Comparison of ENCODE assay signal across 19 cellular contexts in the genomic region with DNA sequence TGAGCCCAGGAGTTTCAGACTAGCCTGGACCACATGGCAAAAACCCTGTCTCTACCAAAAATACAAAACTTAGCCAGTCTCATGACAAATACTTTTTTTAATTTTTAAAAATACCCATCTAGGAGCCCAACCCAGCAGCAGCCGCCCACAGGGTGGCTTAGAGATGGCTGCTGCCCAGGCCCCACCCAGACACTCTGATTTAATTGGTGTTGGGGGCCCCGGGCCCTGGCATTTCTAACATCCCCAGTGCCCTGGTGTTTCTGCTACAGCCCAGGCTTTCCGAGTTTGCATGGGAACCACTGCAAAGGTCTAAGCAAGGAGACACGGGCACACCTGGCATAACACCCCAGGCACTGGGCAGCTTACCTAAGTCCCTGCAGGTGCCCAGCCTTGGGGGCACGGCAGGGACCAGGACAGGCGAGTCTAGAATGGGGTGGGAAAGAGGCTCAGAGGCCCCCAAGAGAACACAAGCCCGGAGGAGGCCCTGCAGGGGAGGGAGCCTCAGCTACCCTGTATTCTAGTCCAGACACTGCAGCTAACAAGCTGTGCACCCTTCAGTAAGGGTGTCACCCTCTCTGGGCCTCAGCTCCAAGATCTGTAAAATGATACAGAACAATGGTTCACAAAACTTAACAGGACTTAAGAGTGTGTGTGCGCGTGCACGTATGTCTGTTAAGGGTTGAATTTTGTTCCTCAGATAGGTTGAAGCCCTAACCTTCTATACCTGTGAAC. TPM values are rescaled to one million over a fixed set of nuclear protein-coding genes. Genes with fewer than 3 reads are reported as not detected.
A peak's percentile ranks its signal among the peaks of the same experiment; 100 is the strongest.
DNase-seq lines count a peak whose midpoint lies in the region; ATAC-seq, FAIRE-seq and TF ChIP-seq lines count a peak whose summit lies in the region.
"Had no signal": no experiment of that assay in that cellular context is flagged by ENCODE, and none has a peak within 500 bp of the region (broad histone marks: within the 10 kb centered on the region; RNA-seq: fewer than 3 reads in every experiment).

No MANE protein-coding gene starts in this region.

- WGBS in K562 (ENCODE audit: insufficient coverage, low coverage, missing lambda C conversion rate), result 6% methylated on average over 9 of the region's 10 CpGs
- WGBS in neuronal stem cell (ENCODE audit: extremely low coverage in 2 of 2, insufficient read length in 2 of 2, insufficient replicate concordance in 1 of 2), 2 donors, result no CpG with 5 or more reads among the region's 10 CpGs
- WGBS in aorta, 2 donors, result 90 to 91% methylated on average over 10 of the region's 10 CpGs

- H4K8ac ChIP-seq in neuronal stem cell (ENCODE audit: low read depth, low read length), result no peak overlapping the region

- H3K9me3 ChIP-seq in left ventricle myocardium inferior (replicated peaks), result no peaks in the 10 kb centered on the region
- no peaks in the 10 kb centered on the region for H3K9me3 ChIP-seq in K562 (replicated peaks; ENCODE audit: control insufficient read depth, insufficient read depth, low read depth, low read length)
- no peaks in the 10 kb centered on the region for H3K9me3 ChIP-seq in neuronal stem cell (replicated peaks in 1 of 2; ENCODE audit: control insufficient read depth in 2 of 2, insufficient read depth in 1 of 2, low read depth in 1 of 2, low read length in 2 of 2)
- H3K9me3 ChIP-seq in aorta (ENCODE audit: control insufficient read depth, low read length), result no peaks in the 10 kb centered on the region

- FAIRE-seq in K562 (lab: Jason Lieb, UNC), result no peak
- FAIRE-seq: H54 had no signal

- H3K79me2 ChIP-seq in K562 (ENCODE audit: control insufficient read depth, insufficient read depth, low read length), result no peaks in the 10 kb centered on the region

- no peak overlapping the region for H2BK12ac ChIP-seq in neuronal stem cell (ENCODE audit: low read length)

- ATAC-seq in Right ventricle myocardium superior (ENCODE audit: poor library complexity), result no peak
- no peak for ATAC-seq in K562
- no peak for ATAC-seq in aorta (ENCODE audit: low FRiP score)
- ATAC-seq in HG03039 (IDR thresholded peaks at IDR 0.05; ENCODE audit: unreplicated experiment), result no peak
- no peak for ATAC-seq in GM18858 (IDR thresholded peaks at IDR 0.05; ENCODE audit: unreplicated experiment)
- ATAC-seq: Panc1 had no signal

- CTCF ChIA-PET in K562 (lab: Yijun Ruan, JAX; ENCODE audit: low intra/inter-chr PET ratio), result no interaction called here

- no peak overlapping the region for H2BK5ac ChIP-seq in neuronal stem cell (ENCODE audit: low read length)

- peaks cover 11% of the 10 kb centered on the region for H4K20me1 ChIP-seq in K562 (replicated peaks; ENCODE audit: control insufficient read depth, insufficient read depth, low read length)

- H2AFZ ChIP-seq in K562 (ENCODE audit: low read depth, low read length) (no peak overlapping the region), neuronal stem cell (ENCODE audit: low read length) (no peak overlapping the region)

- DNase-seq in Right ventricle myocardium superior (peak; percentile 15), left ventricle myocardium inferior (no peak), K562 (ENCODE audit: extremely low read depth in 1 of 4, low spot score in 3 of 4) (no peak), neuronal stem cell (ENCODE audit: low spot score) (no peak), aorta (peak; percentile 35 to 45), epidermal melanocyte (ENCODE audit: insufficient read length, low spot score) (no peak)
- DNase-seq: 8988T, IMR-90, MV-4-11, NCI-H1105 treated with DMSO at 0.1 percent for 48 hours, NCI-H2029 treated with DMSO at 0.1 percent for 48 hours, NCI-H345, NCI-H524, NCI-H82, SW 1271 had no signal

- H3K4ac ChIP-seq in neuronal stem cell (ENCODE audit: low read length), result no peak overlapping the region

- in situ Hi-C loops in K562 (cut with MboI), result no loop called here

- H3K27me3 ChIP-seq in left ventricle myocardium inferior (ENCODE audit: low read depth), result peaks cover 9% of the 10 kb centered on the region
- peaks cover 15 to 67% of the 10 kb centered on the region in 2 experiments; a peak in 4 of 5 replicates for H3K27me3 ChIP-seq in K562 (ENCODE audit: control insufficient read depth in 2 of 2, insufficient read depth in 2 of 2, low read length in 2 of 2)
- H3K27me3 ChIP-seq in neuronal stem cell (ENCODE audit: control insufficient read depth in 3 of 3, insufficient read depth in 3 of 3, low read depth in 1 of 3, low read length in 3 of 3), result peaks cover 0 to 2% (median 0%) of the 10 kb centered on the region in 3 experiments
- no peaks in the 10 kb centered on the region for H3K27me3 ChIP-seq in aorta (ENCODE audit: control insufficient read depth in 1 of 2, insufficient read depth in 2 of 2, low read length in 1 of 2)

- BruUV-seq in K562 (replicated peaks; lab: Mats Ljungman, UMichigan), result no TSS peak

- no peak overlapping the region for H3K18ac ChIP-seq in neuronal stem cell (ENCODE audit: low read length)

- no peak overlapping the region for H3K4me2 ChIP-seq in K562 (ENCODE audit: insufficient read depth, low read length)
- H3K4me2 ChIP-seq in neuronal stem cell (ENCODE audit: insufficient read depth, low read length, poor library complexity, severe bottlenecking), result no peak overlapping the region

- H3K36me3 ChIP-seq in left ventricle myocardium inferior (no peaks in the 10 kb centered on the region), K562 (ENCODE audit: control insufficient read depth, insufficient read depth, low read length) (no peaks in the 10 kb centered on the region), neuronal stem cell (replicated peaks in 1 of 2; ENCODE audit: control insufficient read depth in 2 of 2, insufficient read depth in 2 of 2, low read length in 2 of 2) (no peaks in the 10 kb centered on the region), aorta (ENCODE audit: control insufficient read depth in 1 of 2, insufficient read depth in 2 of 2, low read length in 1 of 2) (no peaks in the 10 kb centered on the region)

- H3K79me1 ChIP-seq in neuronal stem cell (ENCODE audit: low read depth, low read length), result no peaks in the 10 kb centered on the region

- no peak overlapping the region for H3K23ac ChIP-seq in neuronal stem cell (ENCODE audit: low read depth, low read length, poor library complexity)

- no peak overlapping the region for H3K27ac ChIP-seq in left ventricle myocardium inferior (replicated peaks)
- no peak overlapping the region for H3K27ac ChIP-seq in K562 (ENCODE audit: extremely low read depth, low read depth, low read length)
- no peak overlapping the region for H3K27ac ChIP-seq in neuronal stem cell (replicated peaks; ENCODE audit: low read length)
- H3K27ac ChIP-seq in aorta (ENCODE audit: low read depth in 1 of 2, low read length in 2 of 2), result no peak overlapping the region

- H2AK5ac ChIP-seq in neuronal stem cell (ENCODE audit: low read depth, low read length), result no peak overlapping the region

- H2BK15ac ChIP-seq in neuronal stem cell (ENCODE audit: low read length), result peak overlapping the region; percentile 51

- H4K91ac ChIP-seq in neuronal stem cell (ENCODE audit: low read depth, low read length, poor library complexity), result no peak overlapping the region

- H3K9ac ChIP-seq in K562 (ENCODE audit: insufficient read depth in 1 of 2, low read depth in 2 of 2, low read length in 2 of 2) (no peak overlapping the region), neuronal stem cell (ENCODE audit: low read depth, low read length, poor library complexity) (no peak overlapping the region)

- H3K4me3 ChIP-seq in left ventricle myocardium inferior (no peak overlapping the region), K562 (no peak overlapping the region), neuronal stem cell (ENCODE audit: low read length in 2 of 2) (no peak overlapping the region), aorta (ENCODE audit: low read length in 2 of 2) (no peak overlapping the region)

- TF ChIP-seq CTCF in left ventricle myocardium inferior (IDR thresholded peaks at IDR 0.05; ENCODE audit: borderline replicate concordance) (no peak), K562 (IDR thresholded peaks at IDR 0.05 in 2 of 3, conservative IDR thresholded peaks at IDR 0.05 in 1 of 3; ENCODE audit: insufficient read depth in 2 of 3, low read depth in 1 of 3, low read length in 3 of 3) (no peak)

- TF ChIP-seq RAD21 in K562 (CRISPR knock-in tag; conservative IDR thresholded peaks at IDR 0.05 in 1 of 2, IDR thresholded peaks at IDR 0.05 in 1 of 2), result no peak

- H3K14ac ChIP-seq in neuronal stem cell (ENCODE audit: low read length), result no peak overlapping the region

- no peak for TF ChIP-seq EP300 in K562 (IDR thresholded peaks at IDR 0.05; ENCODE audit: low read length)

- intact Hi-C loops in Right ventricle myocardium superior (cut with DNase I), result loop anchor here (10.0 kb wide), 3 partner anchors 251 to 671 kb away; no protein-coding TSS in a partner anchor
- intact Hi-C loops in left ventricle myocardium inferior (cut with micrococcal nuclease), result no loop called here
- intact Hi-C loops in K562 (cut with micrococcal nuclease), result no loop called here
- intact Hi-C loops in aorta (cut with DNase I), result loop anchor here in 1 of 2 donors (10.0 kb wide), 1 partner anchor 421 kb away; no protein-coding TSS in a partner anchor

- no peak for TF ChIP-seq POLR2A in K562 (conservative IDR thresholded peaks at IDR 0.05)

- no peak overlapping the region for H2BK120ac ChIP-seq in neuronal stem cell (ENCODE audit: low read depth, low read length)

- POLR2A ChIA-PET in K562 (lab: Yijun Ruan, JAX), result interaction anchor here (0.6 to 0.9 kb wide), 2 partner anchors 71 to 489 kb away, joined by 3 to 4 read pairs; no protein-coding TSS in a partner anchor

- H3K9me1 ChIP-seq in K562 (ENCODE audit: control insufficient read depth, insufficient read depth, low read length), result no peaks in the 10 kb centered on the region

- H3K4me1 ChIP-seq in left ventricle myocardium inferior (peaks cover 5% of the 10 kb centered on the region), K562 (replicated peaks in 1 of 2; ENCODE audit: control insufficient read depth in 2 of 2, insufficient read depth in 2 of 2, low read length in 2 of 2) (peaks cover 0 to 21% of the 10 kb centered on the region in 2 experiments; a peak in 2 of 5 replicates), neuronal stem cell (ENCODE audit: control insufficient read depth in 2 of 2, insufficient read depth in 1 of 2, low read depth in 1 of 2, low read length in 2 of 2) (peaks cover 12 to 13% of the 10 kb centered on the region in 2 donors), aorta (ENCODE audit: control insufficient read depth in 1 of 2, insufficient read depth in 2 of 2, low read length in 2 of 2) (no peaks in the 10 kb centered on the region)

RNA-seq across cellular contexts. Expression of gene RMI2, which starts 48.8 kb away (rescaled TPM):
- total RNA-seq in Right ventricle myocardium superior (0.48 TPM), left ventricle myocardium inferior (0.60 TPM), K562 (2014; rRNA removed) (23.2 and 35.2 TPM in 2 replicates), K562 (2014; rRNA removed; fragmentation: Illumina TruSeq; extraction: Trizol) (32.6 and 39.9 TPM in 2 replicates), K562 (2015; rRNA removed; fragmentation: Illumina TruSeq; extraction: Trizol) (16.1 and 16.4 TPM in 2 replicates), K562 (2021) (33.7 and 38.8 TPM in 2 replicates), aorta (1 to 10 TPM in 1 of 2 donors, under 1 TPM in 1; 0.81 to 1.7 TPM)
- total RNA-seq in K562 (2011; cell fraction: chromatin; rRNA removed; ENCODE audit: low replicate concordance), result 15.0 and 19.5 TPM in 2 replicates
- total RNA-seq in K562 (2011; cell fraction: nucleolus; rRNA removed), result 8.7 and 9.6 TPM in 2 replicates
- 13.8 and 19.5 TPM in 2 replicates for total RNA-seq in K562 (2011; cell fraction: nucleoplasm; rRNA removed)
- polyA plus RNA-seq in K562 (2011; rRNA removed) (27.4 and 35.0 TPM in 2 replicates), K562 (2014; fragmentation: Illumina TruSeq; extraction: Trizol) (43.4 and 48.8 TPM in 2 replicates), K562 (2014; fragmentation: Nextera tagmentation; extraction: Ambion mirVana) (10 to 100 TPM in 1 of 2 experiments, 1 to 10 TPM in 1; 8.0 to 10.3 TPM), K562 (2014; rRNA removed) (32.5 and 36.9 TPM in 2 replicates), aorta (under 1 TPM in 1 of 2 donors, not detected in 1; 0.61 TPM)
- polyA plus RNA-seq in K562 (2011; cell fraction: cytosol; rRNA removed), result 12.1 and 25.8 TPM in 2 replicates
- 9.6 and 15.0 TPM in 2 replicates for polyA plus RNA-seq in K562 (2011; cell fraction: nucleus; rRNA removed)
- 37.1 and 50.2 TPM in 2 replicates for polyA plus RNA-seq in K562 (2012)
- polyA minus RNA-seq in K562 (2011; rRNA and poly(A)+ RNA removed), result 18.2 and 19.3 TPM in 2 replicates
- 7.6 and 8.6 TPM in 2 replicates for polyA minus RNA-seq in K562 (2011; cell fraction: cytosol; rRNA and poly(A)+ RNA removed)
- 3.9 and 8.6 TPM in 2 replicates for polyA minus RNA-seq in K562 (2011; cell fraction: nucleus; rRNA and poly(A)+ RNA removed)
- 48.2 TPM for polyA plus RNA-seq in neuronal stem cell (2013, experiment 1 of 2)
- 49.5 TPM for polyA plus RNA-seq in neuronal stem cell (2013, experiment 2 of 2)

Comparison
In these comparisons a context has a peak if more than half of its experiments do, and no peak if none do; other contexts are left out.
1. DNase-seq: peak in Right ventricle myocardium superior (single experiment) and aorta (2 of 2); none in left ventricle myocardium inferior (single experiment), K562 (0 of 4), neuronal stem cell (single experiment) and epidermal melanocyte (single experiment).